In genomic region chr20:4406627-4407026, GRCh38 we compare ENCODE assay signal across 15 cellular contexts.
A peak's percentile ranks its signal among the peaks of the same experiment; 100 is the strongest.
DNase-seq lines count a peak whose midpoint lies in the region; ATAC-seq, FAIRE-seq and TF ChIP-seq lines count a peak whose summit lies in the region.
"Had no signal": no experiment of that assay in that cellular context is flagged by ENCODE, and none has a peak within 500 bp of the region (broad histone marks: within the 10 kb centered on the region; RNA-seq: fewer than 3 reads in every experiment).

No MANE protein-coding gene starts in this region.

- TF ChIP-seq CTCF in AG09309 (IDR thresholded peaks at IDR 0.05; ENCODE audit: control insufficient read depth, insufficient read depth, low read depth, low read length, missing control alignments) (no peak), bronchial epithelial cell (IDR thresholded peaks at IDR 0.05; ENCODE audit: insufficient read depth, low read length, severe bottlenecking) (no peak)

- no peaks in the 10 kb centered on the region for H3K36me3 ChIP-seq in bronchial epithelial cell (ENCODE audit: control insufficient read depth, insufficient read depth, low read length)
- H3K36me3 ChIP-seq: BLaER1 treated with 17β-estradiol and CSF1 and Interleukin-3, amounts not matched to agents 10 nM and 100 nM had no signal

- H3K4me3 ChIP-seq in AG09309 (ENCODE audit: control insufficient read depth, low read depth, low read length) (no peak overlapping the region), bronchial epithelial cell (ENCODE audit: low read depth, low read length) (no peak overlapping the region)
- H3K4me3 ChIP-seq: BLaER1 treated with 17β-estradiol and CSF1 and Interleukin-3, amounts not matched to agents 10 nM and 100 nM had no signal

- DNase-seq in AG09309 (ENCODE audit: low read depth) (peak; percentile 79), HT-29 (ENCODE audit: low spot score) (peak; percentile 65), bronchial epithelial cell (ENCODE audit: low read depth) (peak; percentile 94), islet precursor cell (peak; percentile 64), NCI-H526 (lab: John Stamatoyannopoulos, UW) (no peak)
- DNase-seq: activated CD4-positive, alpha-beta T cell treated with anti-CD3 and anti-CD28 coated beads for 4 hours; OCI-M1; stimulated activated CD4-positive, alpha-beta T cell treated with anti-CD3 and anti-CD28 coated beads, Interleukin-4, amount 100 ng/mL, for 1 hour; stimulated activated naive B cell treated with anti-CD40 and anti-IgM and Interleukin-4, amounts not matched to agents 10 μg/mL and 1 μg/mL and 100 μg/mL, for 72 hours; T-helper 1 cell had no signal

- peaks cover 5% of the 10 kb centered on the region for H3K27me3 ChIP-seq in bronchial epithelial cell (ENCODE audit: control insufficient read depth, insufficient read depth, low read length)
- H3K27me3 ChIP-seq: BLaER1 treated with 17β-estradiol and CSF1 and Interleukin-3, amounts not matched to agents 10 nM and 100 nM had no signal

- no peak for ATAC-seq in GM18502 (IDR thresholded peaks at IDR 0.05; ENCODE audit: poor library complexity, unreplicated experiment)
- ATAC-seq in HG03280 (IDR thresholded peaks at IDR 0.05; ENCODE audit: unreplicated experiment): no peak
- ATAC-seq in GM19452 (IDR thresholded peaks at IDR 0.05; ENCODE audit: unreplicated experiment): no peak
- ATAC-seq: stimulated activated naive B cell treated with anti-CD40 and anti-IgM and Interleukin-4, amounts not matched to agents 10 μg/mL and 1 μg/mL and 100 μg/mL, for 72 hours had no signal

- peak; percentile 83 for FAIRE-seq in bronchial epithelial cell (lab: Jason Lieb, UNC)
- FAIRE-seq: G401.6 had no signal

Comparison
In these comparisons a context has a peak if more than half of its experiments do, and no peak if none do; other contexts are left out.
1. DNase-seq: peak in AG09309 (single experiment), HT-29 (single experiment), bronchial epithelial cell (single experiment) and islet precursor cell (single experiment); none in NCI-H526 (0 of 2).